ENCODE assay signal across 8 cellular contexts in genomic region chr6:99434702-99435530, GRCh38. TPM values are rescaled to one million over a fixed set of nuclear protein-coding genes. Genes with fewer than 3 reads are reported as not detected.
DNase-seq lines count a peak whose midpoint lies in the region; ATAC-seq and TF ChIP-seq lines count a peak whose summit lies in the region.

No MANE protein-coding gene starts in this region.

- H3K9me2 ChIP-seq in SK-N-SH = no peaks in the 10 kb centered on the region

- no peak overlapping the region for H2AFZ ChIP-seq in SK-N-SH (ENCODE audit: low read depth)

- TF ChIP-seq EP300 in SK-N-SH (IDR thresholded peaks at IDR 0.05; ENCODE audit: borderline replicate concordance in 1 of 2, low read depth in 1 of 2, low read length in 1 of 2) = no peak

- TF ChIP-seq CTCF in SK-N-SH (IDR thresholded peaks at IDR 0.05) (peak; percentile 64), foreskin keratinocyte (conservative IDR thresholded peaks at IDR 0.05) (peak; percentile 67)

- peaks cover 15% of the 10 kb centered on the region for H3F3A ChIP-seq in SK-N-SH (replicated peaks; ENCODE audit: insufficient read depth)

- no peaks in the 10 kb centered on the region for H3K4me1 ChIP-seq in CD4-positive, alpha-beta memory T cell (ENCODE audit: insufficient read depth, low read length)
- H3K4me1 ChIP-seq in SK-N-SH (ENCODE audit: control insufficient read depth in 1 of 2, insufficient read depth in 2 of 2, low read depth in 1 of 2, low read length in 1 of 2) (peaks cover 0 to 5% of the 10 kb centered on the region in 2 experiments; a peak in 1 of 4 replicates), foreskin keratinocyte (no peaks in the 10 kb centered on the region)

- H4K20me1 ChIP-seq in SK-N-SH (ENCODE audit: insufficient read depth) = no peaks in the 10 kb centered on the region

- intact Hi-C loops in CD4-positive, alpha-beta memory T cell (cut with micrococcal nuclease) = loop anchor here (1.0 kb wide), 2 partner anchors 9 to 311 kb away; no protein-coding TSS in a partner anchor

- no peak overlapping the region for H3K4me3 ChIP-seq in CD4-positive, alpha-beta memory T cell (ENCODE audit: low read length in 2 of 2)
- no peak overlapping the region for H3K4me3 ChIP-seq in SK-N-SH (ENCODE audit: low read depth in 2 of 2, low read length in 1 of 2)

- TF ChIP-seq RAD21 in SK-N-SH (IDR thresholded peaks at IDR 0.05; ENCODE audit: low read length) = no peak

- 28% methylated on average over 3 of the region's 3 CpGs for WGBS in SK-N-SH (ENCODE audit: low lambda C conversion rate)

- ATAC-seq in GM18909 (IDR thresholded peaks at IDR 0.05; ENCODE audit: poor library complexity, unreplicated experiment) = peak; percentile 87
- ATAC-seq in HG03439 (IDR thresholded peaks at IDR 0.05; ENCODE audit: unreplicated experiment) = peak; percentile 79
- ATAC-seq in foreskin keratinocyte = peak; percentile 86

- no peak overlapping the region for H3K4me2 ChIP-seq in SK-N-SH

- H3K79me2 ChIP-seq in SK-N-SH (ENCODE audit: insufficient read depth) = no peaks in the 10 kb centered on the region; the same call in 1 of the 2 replicates

- no peaks in the 10 kb centered on the region for H3K36me3 ChIP-seq in CD4-positive, alpha-beta memory T cell (ENCODE audit: insufficient read depth, low read length)
- H3K36me3 ChIP-seq in SK-N-SH (replicated peaks in 1 of 2; ENCODE audit: control insufficient read depth in 1 of 2, insufficient read depth in 2 of 2, low read length in 1 of 2) = peaks cover 28 to 38% of the 10 kb centered on the region in 2 experiments

- CTCF ChIA-PET in CD4-positive, alpha-beta memory T cell (lab: Charles Lee; ENCODE audit: partially characterized antibody) = interaction anchor here (0.9 to 3.5 kb wide), 9 partner anchors 10 to 311 kb away, joined by 3 to 18 read pairs (median 3); partner anchors contain the start of gene PNISR
- CTCF ChIA-PET in SK-N-SH (lab: Yijun Ruan, JAX) = interaction anchor here (0.6 to 2.3 kb wide), 19 partner anchors 9 to 388 kb away, joined by 3 to 14 read pairs (median 4); partner anchors contain the start of gene PNISR

- H3K27ac ChIP-seq in CD4-positive, alpha-beta memory T cell (ENCODE audit: low read depth, low read length) = no peak overlapping the region
- no peak overlapping the region for H3K27ac ChIP-seq in SK-N-SH (ENCODE audit: low read depth in 2 of 2, low read length in 1 of 2)
- H3K27ac ChIP-seq in foreskin keratinocyte = no peak overlapping the region

- H3K4me1 Mint-ChIP-seq in CD4-positive, alpha-beta memory T cell = peaks cover 0 to 3% (median 1%) of the 10 kb centered on the region in 4 donors

- no peak overlapping the region for H3K27ac Mint-ChIP-seq in CD4-positive, alpha-beta memory T cell

- no peaks in the 10 kb centered on the region for H3K9me3 Mint-ChIP-seq in CD4-positive, alpha-beta memory T cell

- no peak overlapping the region for H3K9ac ChIP-seq in SK-N-SH

- H3K9me3 ChIP-seq in CD4-positive, alpha-beta memory T cell (ENCODE audit: control insufficient read depth in 1 of 2, low read length in 2 of 2) = no peaks in the 10 kb centered on the region
- no peaks in the 10 kb centered on the region for H3K9me3 ChIP-seq in SK-N-SH

- H3K27me3 ChIP-seq in CD4-positive, alpha-beta memory T cell (ENCODE audit: insufficient read depth, low read length) = no peaks in the 10 kb centered on the region
- H3K27me3 ChIP-seq in SK-N-SH (ENCODE audit: insufficient read depth) = no peaks in the 10 kb centered on the region
- no peaks in the 10 kb centered on the region for H3K27me3 ChIP-seq in foreskin keratinocyte

- DNase-seq in CD4-positive, alpha-beta memory T cell = peak in 4 of 5 donors; percentile 12 to 22 (median 18)
- DNase-seq in SK-N-SH (peak; percentile 15), foreskin keratinocyte (peak in 1 of 2 donors; percentile 23), smooth muscle cell of the brain vasculature (ENCODE audit: low read depth, low spot score) (peak; percentile 10), T1000 (lab: John Stamatoyannopoulos, UW) (no peak)
- DNase-seq in effector CD8-positive, alpha-beta T cell (lab: John Stamatoyannopoulos, UW) = no peak

- no peak overlapping the region for H3K4me3 Mint-ChIP-seq in CD4-positive, alpha-beta memory T cell

- peaks cover 7 to 14% of the 10 kb centered on the region in 2 donors for H3K36me3 Mint-ChIP-seq in CD4-positive, alpha-beta memory T cell

- POLR2A ChIA-PET in CD4-positive, alpha-beta memory T cell (lab: Charles Lee; ENCODE audit: partially characterized antibody) = interaction anchor here (1.6 kb wide), 1 partner anchor 9 kb away, joined by 6 read pairs; no protein-coding TSS in a partner anchor
- POLR2A ChIA-PET in SK-N-SH (lab: Yijun Ruan, JAX) = no interaction called here

- H3K27me3 Mint-ChIP-seq in CD4-positive, alpha-beta memory T cell = no peaks in the 10 kb centered on the region

TF ChIP-seq in SK-N-SH, 30 proteins besides CTCF, POLR2A, EP300 and RAD21:
- TF ChIP-seq, protein P1, sequence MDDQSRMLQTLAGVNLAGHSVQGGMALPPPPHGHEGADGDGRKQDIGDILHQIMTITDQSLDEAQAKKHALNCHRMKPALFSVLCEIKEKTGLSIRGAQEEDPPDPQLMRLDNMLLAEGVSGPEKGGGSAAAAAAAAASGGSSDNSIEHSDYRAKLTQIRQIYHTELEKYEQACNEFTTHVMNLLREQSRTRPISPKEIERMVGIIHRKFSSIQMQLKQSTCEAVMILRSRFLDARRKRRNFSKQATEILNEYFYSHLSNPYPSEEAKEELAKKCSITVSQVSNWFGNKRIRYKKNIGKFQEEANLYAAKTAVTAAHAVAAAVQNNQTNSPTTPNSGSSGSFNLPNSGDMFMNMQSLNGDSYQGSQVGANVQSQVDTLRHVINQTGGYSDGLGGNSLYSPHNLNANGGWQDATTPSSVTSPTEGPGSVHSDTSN (IDR thresholded peaks at IDR 0.05) = no peak
- TF ChIP-seq, protein P2, sequence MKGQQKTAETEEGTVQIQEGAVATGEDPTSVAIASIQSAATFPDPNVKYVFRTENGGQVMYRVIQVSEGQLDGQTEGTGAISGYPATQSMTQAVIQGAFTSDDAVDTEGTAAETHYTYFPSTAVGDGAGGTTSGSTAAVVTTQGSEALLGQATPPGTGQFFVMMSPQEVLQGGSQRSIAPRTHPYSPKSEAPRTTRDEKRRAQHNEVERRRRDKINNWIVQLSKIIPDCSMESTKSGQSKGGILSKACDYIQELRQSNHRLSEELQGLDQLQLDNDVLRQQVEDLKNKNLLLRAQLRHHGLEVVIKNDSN (IDR thresholded peaks at IDR 0.05; ENCODE audit: borderline replicate concordance, low read depth) = no peak
- TF ChIP-seq EZH2phosphoT487 (IDR thresholded peaks at IDR 0.05; ENCODE audit: borderline replicate concordance, low read depth) (no peak), FOSL2 (IDR thresholded peaks at IDR 0.05; ENCODE audit: borderline replicate concordance, low read depth) (no peak), GATA2 (CRISPR knock-in tag; IDR thresholded peaks at IDR 0.05) (no peak), YY1 (IDR thresholded peaks at IDR 0.05; ENCODE audit: low read depth) (no peak)

RNA-seq across cellular contexts. Expression of gene PNISR, which starts 9.8 kb away (rescaled TPM):
- 100 to 1,000 TPM; 326 to 332 TPM for total RNA-seq in CD4-positive, alpha-beta memory T cell
- 10 to 100 TPM; 67.6 to 72.6 TPM for polyA plus RNA-seq in CD4-positive, alpha-beta memory T cell
- polyA plus RNA-seq in SK-N-SH (2012; rRNA removed) (39.1 and 63.0 TPM in 2 replicates), foreskin keratinocyte (18.7 and 19.6 TPM in 2 replicates)
- polyA plus RNA-seq in SK-N-SH (2012; cell fraction: cytosol; rRNA removed) = 27.8 and 30.1 TPM in 2 replicates
- 150 and 304 TPM in 2 replicates for polyA plus RNA-seq in SK-N-SH (2012; cell fraction: nucleus; rRNA removed)
- 43.6 and 43.9 TPM in 2 replicates for total RNA-seq in foreskin keratinocyte

RNA-seq across cellular contexts. Expression of gene COQ3, which starts 40.9 kb away (rescaled TPM):
- total RNA-seq in CD4-positive, alpha-beta memory T cell = 1 to 10 TPM; 3.1 to 4.4 TPM
- 1 to 10 TPM; 6.5 to 9.6 TPM for polyA plus RNA-seq in CD4-positive, alpha-beta memory T cell
- polyA plus RNA-seq in SK-N-SH (2012; rRNA removed) = 6.4 and 8.0 TPM in 2 replicates
- 8.2 and 10.0 TPM in 2 replicates for polyA plus RNA-seq in SK-N-SH (2012; cell fraction: cytosol; rRNA removed)
- polyA plus RNA-seq in SK-N-SH (2012; cell fraction: nucleus; rRNA removed) = 6.8 and 8.1 TPM in 2 replicates
- 16.6 and 17.7 TPM in 2 replicates for total RNA-seq in foreskin keratinocyte
- polyA plus RNA-seq in foreskin keratinocyte = 20.1 and 25.0 TPM in 2 replicates

Comparison
In these comparisons a context has a peak if more than half of its experiments do, and no peak if none do; other contexts are left out.
1. DNase-seq: peak in CD4-positive, alpha-beta memory T cell (4 of 5), SK-N-SH (single experiment) and smooth muscle cell of the brain vasculature (single experiment); none in T1000 (single experiment) and effector CD8-positive, alpha-beta T cell (single experiment).
2. Peak in every context shown above with its lines, with median percentiles within 50 percentile points of each other: ATAC-seq.